8 cellular contexts compared by ENCODE assay signal in genomic region chr2:201071305-201072200, GRCh38. TPM values are rescaled to one million over a fixed set of nuclear protein-coding genes. Genes with fewer than 3 reads are reported as not detected.
DNase-seq lines count a peak whose midpoint lies in the region; ATAC-seq, FAIRE-seq and TF ChIP-seq lines count a peak whose summit lies in the region.

Gene HYCC2 (minus strand): TSS chr2:201071671. CDS start chr2:201024009, 47,662 bp downstream.
Gene NDUFB3 (plus strand): TSS chr2:201072001. CDS start chr2:201078883, 6,882 bp downstream.

- H3K27me3 ChIP-seq in WERI-Rb-1 (ENCODE audit: insufficient read depth, low read depth, severe bottlenecking) (no peaks in the 10 kb centered on the region), bronchial epithelial cell (ENCODE audit: control insufficient read depth, insufficient read depth, low read length) (no peaks in the 10 kb centered on the region), smooth muscle cell (ENCODE audit: low read depth) (no peaks in the 10 kb centered on the region)

- peak; percentile 43; the same call in 1 of the 2 replicates for TF ChIP-seq CTCF in WERI-Rb-1 (IDR thresholded peaks at IDR 0.05; ENCODE audit: low read depth, low read length)
- TF ChIP-seq CTCF in bronchial epithelial cell (IDR thresholded peaks at IDR 0.05; ENCODE audit: insufficient read depth, low read length, severe bottlenecking): peak; percentile 45
- TF ChIP-seq CTCF in smooth muscle cell (IDR thresholded peaks at IDR 0.05; ENCODE audit: borderline replicate concordance, insufficient read depth, poor library complexity, severe bottlenecking): peak; percentile 8

- FAIRE-seq in bronchial epithelial cell (lab: Jason Lieb, UNC): peak; percentile 60

- H3K4me1 ChIP-seq in smooth muscle cell (ENCODE audit: low read depth): peaks cover 21% of the 10 kb centered on the region

- peak within 1 kb of the TSS; percentile 93 for H3K4me2 ChIP-seq in smooth muscle cell

- no peaks in the 10 kb centered on the region for H3K9me3 ChIP-seq in WERI-Rb-1 (ENCODE audit: severe bottlenecking)
- no peaks in the 10 kb centered on the region for H3K9me3 ChIP-seq in smooth muscle cell (replicated peaks; ENCODE audit: low read depth)

- H3K36me3 ChIP-seq in WERI-Rb-1 (no peaks in the 10 kb centered on the region; the same call in 1 of the 2 replicates), bronchial epithelial cell (ENCODE audit: control insufficient read depth, insufficient read depth, low read length) (no peaks in the 10 kb centered on the region), smooth muscle cell (ENCODE audit: low read depth) (no peaks in the 10 kb centered on the region)

- under 1% methylated on average over 37 of the region's 48 CpGs for WGBS in smooth muscle cell (ENCODE audit: low lambda C conversion rate)

- no peaks in the 10 kb centered on the region for H3F3A ChIP-seq in smooth muscle cell (ENCODE audit: low read depth)

- peak within 1 kb of the TSS; percentile 88 for H3K9ac ChIP-seq in smooth muscle cell (ENCODE audit: low read depth)

- peak; percentile 98 for DNase-seq in AG08396 (ENCODE audit: low spot score)
- peak; percentile 97 for DNase-seq in NCI-H2227 (lab: John Stamatoyannopoulos, UW; ENCODE audit: unreplicated experiment)
- peak; percentile 92 for DNase-seq in WERI-Rb-1
- peak; percentile 90 for DNase-seq in bronchial epithelial cell (ENCODE audit: low read depth)
- peak; percentile 98 for DNase-seq in iPS-NIHi7 (ENCODE audit: extremely low spot score)
- DNase-seq in smooth muscle cell (lab: John Stamatoyannopoulos, UW; ENCODE audit: unreplicated experiment): peak; percentile 48

- H3K79me2 ChIP-seq in smooth muscle cell (ENCODE audit: low read depth): peaks cover 79% of the 10 kb centered on the region

- ATAC-seq in GM18907 (IDR thresholded peaks at IDR 0.05; ENCODE audit: unreplicated experiment) (peak; percentile 97), HG03159 (IDR thresholded peaks at IDR 0.05; ENCODE audit: unreplicated experiment) (peak; percentile 97)

- H3K4me3 ChIP-seq in WERI-Rb-1 (ENCODE audit: low read depth, low read length) (peak within 1 kb of the TSS; percentile 85), bronchial epithelial cell (ENCODE audit: low read depth, low read length) (peak within 1 kb of the TSS; percentile 96), smooth muscle cell (peak within 1 kb of the TSS; percentile 87)

- peak within 1 kb of the TSS; percentile 99 for H3K27ac ChIP-seq in WERI-Rb-1
- peak within 1 kb of the TSS; percentile 66 for H3K27ac ChIP-seq in smooth muscle cell (ENCODE audit: low read depth)

- peak within 1 kb of the TSS; percentile 90 for H2AFZ ChIP-seq in smooth muscle cell (ENCODE audit: low read depth)

- H4K20me1 ChIP-seq in smooth muscle cell (ENCODE audit: low read depth): peaks cover 24% of the 10 kb centered on the region

RNA-seq across cellular contexts. Expression of gene HYCC2, which starts in this region (rescaled TPM):
- total RNA-seq in bronchial epithelial cell (8.4 and 13.2 TPM in 2 replicates), smooth muscle cell (15.1 and 17.9 TPM in 2 replicates)
- polyA plus RNA-seq in smooth muscle cell: 3.6 and 6.3 TPM in 2 replicates

RNA-seq across cellular contexts. Expression of gene NDUFB3, which starts in this region (rescaled TPM):
- total RNA-seq in bronchial epithelial cell (38.7 and 72.1 TPM in 2 replicates), smooth muscle cell (88.6 and 89.0 TPM in 2 replicates)
- polyA plus RNA-seq in smooth muscle cell: 201 and 216 TPM in 2 replicates

Comparison
In these comparisons a context has a peak if more than half of its experiments do, and no peak if none do; other contexts are left out.
1. Peak in every context shown above with its lines: DNase-seq, ATAC-seq, H3K4me3 ChIP-seq and H3K27ac ChIP-seq.
2. DNase-seq: peak in every context shown above with its lines; median percentile 98 in AG08396; 98 in iPS-NIHi7; 97 in NCI-H2227; 92 in WERI-Rb-1; 90 in bronchial epithelial cell; 48 in smooth muscle cell.